In genomic region chr2:171999604-172000469, GRCh38 we compare ENCODE assay signal across 8 cellular contexts. TPM values are rescaled to one million over a fixed set of nuclear protein-coding genes. Genes with fewer than 3 reads are reported as not detected.
DNase-seq lines count a peak whose midpoint lies in the region; ATAC-seq and TF ChIP-seq lines count a peak whose summit lies in the region.

TSS of gene METAP1D (plus strand) at chr2:171999953. CDS start at chr2:171999970, 17 bp downstream.

- H3K4me3 Mint-ChIP-seq in activated naive CD4-positive, alpha-beta T cell treated with anti-CD3 and anti-CD28 coated beads, Interleukin-2, amount 50 U/mL, for 24 hours: peak within 1 kb of the TSS; percentile 85

- H3K27me3 Mint-ChIP-seq in activated naive CD4-positive, alpha-beta T cell treated with anti-CD3 and anti-CD28 coated beads, Interleukin-2, amount 50 U/mL, for 24 hours: no peaks in the 10 kb centered on the region

- peak within 1 kb of the TSS; percentile 92 for H3K27ac Mint-ChIP-seq in activated naive CD4-positive, alpha-beta T cell treated with anti-CD3 and anti-CD28 coated beads, Interleukin-2, amount 50 U/mL, for 24 hours

- ATAC-seq in HG02588 (IDR thresholded peaks at IDR 0.05; ENCODE audit: unreplicated experiment) (peak; percentile 97), omental fat pad (ENCODE audit: low FRiP score) (peak; percentile 100)

- DNase-seq in GM10248 (ENCODE audit: extremely low spot score): peak; percentile 97
- DNase-seq in NB4 (ENCODE audit: low read depth): peak; percentile 97
- DNase-seq in SK-N-MC (ENCODE audit: low read depth, low spot score): no peak
- peak; percentile 95 for DNase-seq in glomerular visceral epithelial cell (ENCODE audit: extremely low spot score)
- DNase-seq in omental fat pad (ENCODE audit: low spot score): peak; percentile 38
- DNase-seq in testis: peak; percentile 94

- TF ChIP-seq CTCF in GM10248 (IDR thresholded peaks at IDR 0.05; ENCODE audit: control extremely low read depth, extremely low read depth, low read depth, missing control alignments): no peak
- no peak for TF ChIP-seq CTCF in NB4 (IDR thresholded peaks at IDR 0.05; ENCODE audit: low read depth, low read length)
- TF ChIP-seq CTCF in omental fat pad (IDR thresholded peaks at IDR 0.05): no peak
- TF ChIP-seq CTCF in testis (IDR thresholded peaks at IDR 0.05): no peak

- H3K4me1 ChIP-seq in testis: peaks cover 4% of the 10 kb centered on the region

- no peaks in the 10 kb centered on the region for H3K36me3 ChIP-seq in SK-N-MC (ENCODE audit: insufficient read depth, low read length)
- no peaks in the 10 kb centered on the region for H3K36me3 ChIP-seq in testis (ENCODE audit: low read depth, missing control alignments)

- H3K27me3 ChIP-seq in testis: no peaks in the 10 kb centered on the region

- H3K36me3 Mint-ChIP-seq in activated naive CD4-positive, alpha-beta T cell treated with anti-CD3 and anti-CD28 coated beads, Interleukin-2, amount 50 U/mL, for 24 hours: peaks cover 2% of the 10 kb centered on the region

- POLR2A ChIA-PET in GM10248 (lab: Yijun Ruan, JAX): no interaction called here

- H3K4me1 Mint-ChIP-seq in activated naive CD4-positive, alpha-beta T cell treated with anti-CD3 and anti-CD28 coated beads, Interleukin-2, amount 50 U/mL, for 24 hours: peaks cover 28% of the 10 kb centered on the region

- WGBS in testis, 2 donors: 0 to 1% methylated on average over 27 to 73 of the region's 73 CpGs

- peak within 1 kb of the TSS; percentile 92 for H3K9ac ChIP-seq in SK-N-MC (ENCODE audit: insufficient read length)

- H3K4me3 ChIP-seq in NB4 (ENCODE audit: low read depth, low read length) (peak within 1 kb of the TSS; percentile 81), SK-N-MC (peak within 1 kb of the TSS; percentile 99), testis (peak within 1 kb of the TSS; percentile 69 to 70)

- TF ChIP-seq POLR2A in NB4 (IDR thresholded peaks at IDR 0.05; ENCODE audit: extremely low read depth, insufficient read length): peak; percentile 75
- no peak for TF ChIP-seq POLR2A in testis (IDR thresholded peaks at IDR 0.05)

- no peaks in the 10 kb centered on the region for H3K9me3 ChIP-seq in SK-N-MC (ENCODE audit: low read depth, low read length)
- H3K9me3 ChIP-seq in testis: no peaks in the 10 kb centered on the region

- intact Hi-C loops in testis (cut with DNase I; ENCODE audit: low total_unique reads): no loop called here

- H3K27ac ChIP-seq in SK-N-MC: peak within 1 kb of the TSS; percentile 27
- no peak within 1 kb of the TSS for H3K27ac ChIP-seq in testis

- CTCF ChIA-PET in GM10248 (lab: Yijun Ruan, JAX): interaction anchor here (0.6 to 1.5 kb wide), 2 partner anchors 10 kb away, joined by 3 to 5 read pairs; no protein-coding TSS in a partner anchor

- no peaks in the 10 kb centered on the region for H3K9me3 Mint-ChIP-seq in activated naive CD4-positive, alpha-beta T cell treated with anti-CD3 and anti-CD28 coated beads, Interleukin-2, amount 50 U/mL, for 24 hours

RNA-seq across cellular contexts. Expression of gene METAP1D, which starts in this region (rescaled TPM):
- total RNA-seq in omental fat pad: 1 to 10 TPM; 5.4 to 9.6 (median 8.5) TPM
- total RNA-seq in testis: 10 to 100 TPM; 13.6 to 15.3 TPM
- polyA plus RNA-seq in testis (ENCODE audit: insufficient read depth, low read depth, low replicate concordance): 4.5 TPM
